ENCODE assay signal across 15 cellular contexts in genomic region chr2:85599468-85600234, GRCh38. TPM values are rescaled to one million over a fixed set of nuclear protein-coding genes. Genes with fewer than 3 reads are reported as not detected.
DNase-seq lines count a peak whose midpoint lies in the region; ATAC-seq and TF ChIP-seq lines count a peak whose summit lies in the region.
"Had no signal": no experiment of that assay in that cellular context is flagged by ENCODE, and none has a peak within 500 bp of the region (broad histone marks: within the 10 kb centered on the region; RNA-seq: fewer than 3 reads in every experiment).

No MANE protein-coding gene starts in this region.

- no peaks in the 10 kb centered on the region for H3K9me3 Mint-ChIP-seq in activated T-helper 17 cell treated with anti-CD3 and anti-CD28 coated beads, Interleukin-2, amount 50 U/mL, for 72 hours
- no peaks in the 10 kb centered on the region for H3K9me3 Mint-ChIP-seq in progenitor cell of endocrine pancreas (ENCODE audit: low read depth)
- H3K9me3 Mint-ChIP-seq: activated T-helper 2 cell treated with anti-CD3 and anti-CD28 coated beads, Interferon-gamma antibody, Interleukin-2, Interleukin-4, amounts not matched to agents 10 μg/mL and 5 μg/mL and 100 μg/mL, durations not matched to agents 14 hours and 24 hours and 36 hours had no signal

- H3K27me3 Mint-ChIP-seq in activated T-helper 17 cell treated with anti-CD3 and anti-CD28 coated beads, Interleukin-2, amount 50 U/mL, for 72 hours: no peaks in the 10 kb centered on the region
- no peaks in the 10 kb centered on the region for H3K27me3 Mint-ChIP-seq in progenitor cell of endocrine pancreas

- H3K36me3 Mint-ChIP-seq in activated T-helper 17 cell treated with anti-CD3 and anti-CD28 coated beads, Interleukin-2, amount 50 U/mL, for 72 hours (ENCODE audit: low read depth): peaks cover 43% of the 10 kb centered on the region
- no peaks in the 10 kb centered on the region for H3K36me3 Mint-ChIP-seq in progenitor cell of endocrine pancreas (ENCODE audit: insufficient read depth)

- H3K27ac ChIP-seq in HEK293 (ENCODE audit: extremely low read depth, low read depth, low read length): no peak overlapping the region; the same call in 1 of the 2 replicates
- H3K27ac ChIP-seq: transverse colon, VCaP had no signal

- no peak for ATAC-seq in activated T-helper 17 cell treated with anti-CD3 and anti-CD28 coated beads, Interleukin-2, amount 50 U/mL, for 72 hours (replicated peaks)
- ATAC-seq: left lung had no signal

- no peaks in the 10 kb centered on the region for H3K9me3 ChIP-seq in HEK293 (ENCODE audit: control insufficient read depth, insufficient read depth, low read depth, low read length)
- H3K9me3 ChIP-seq: left lung, transverse colon had no signal

- peaks cover 20% of the 10 kb centered on the region for H3K4me1 Mint-ChIP-seq in activated T-helper 17 cell treated with anti-CD3 and anti-CD28 coated beads, Interleukin-2, amount 50 U/mL, for 72 hours
- H3K4me1 Mint-ChIP-seq in progenitor cell of endocrine pancreas (ENCODE audit: low read depth): peaks cover 22% of the 10 kb centered on the region

- DNase-seq in progenitor cell of endocrine pancreas (ENCODE audit: low spot score, unreplicated experiment) (no peak), posterior vena cava (ENCODE audit: low spot score) (no peak), NCI-H2081 treated with DMSO at 0.1 percent for 48 hours (lab: John Stamatoyannopoulos, UW) (no peak)
- DNase-seq: C1 segment of cervical spinal cord; cerebellar nuclear complex; foreskin fibroblast; NCI-H1694; NCI-H446; stimulated activated naive CD4-positive, alpha-beta T cell; transverse colon had no signal

- CTCF ChIA-PET in HEK293 (lab: Yijun Ruan, JAX): interaction anchor here (0.6 to 1.1 kb wide), 2 partner anchors 51 to 144 kb away, joined by 3 to 4 read pairs; no protein-coding TSS in a partner anchor

- H3K36me3 ChIP-seq in HEK293 (ENCODE audit: control insufficient read depth in 2 of 2, insufficient read depth in 1 of 2, low read length in 2 of 2): peaks cover 7 to 35% of the 10 kb centered on the region in 2 experiments; a peak in 2 of 3 replicates

- POLR2A ChIA-PET in HEK293 (lab: Yijun Ruan, JAX): interaction anchor here (1.0 to 1.1 kb wide), 2 partner anchors 16 to 22 kb away, joined by 3 read pairs; no protein-coding TSS in a partner anchor

- peak overlapping the region; percentile 38 for H3K27ac Mint-ChIP-seq in activated T-helper 17 cell treated with anti-CD3 and anti-CD28 coated beads, Interleukin-2, amount 50 U/mL, for 72 hours
- peak overlapping the region; percentile 71 for H3K27ac Mint-ChIP-seq in progenitor cell of endocrine pancreas
- H3K27ac Mint-ChIP-seq: activated T-helper 2 cell treated with anti-CD3 and anti-CD28 coated beads, Interferon-gamma antibody, Interleukin-2, Interleukin-4, amounts not matched to agents 10 μg/mL and 5 μg/mL and 100 μg/mL, durations not matched to agents 14 hours and 24 hours and 36 hours had no signal

- TF ChIP-seq CTCF in HEK293 (tag by site-specific recombination; IDR thresholded peaks at IDR 0.05): no peak
- TF ChIP-seq CTCF in progenitor cell of endocrine pancreas (IDR thresholded peaks at IDR 0.05; ENCODE audit: unreplicated experiment): no peak

- H3K4me3 Mint-ChIP-seq in activated T-helper 17 cell treated with anti-CD3 and anti-CD28 coated beads, Interleukin-2, amount 50 U/mL, for 72 hours: no peak overlapping the region
- no peak overlapping the region for H3K4me3 Mint-ChIP-seq in progenitor cell of endocrine pancreas (ENCODE audit: low read depth)

- 0 out of 2 replicates have a peak, but pooled peaks cover 5% of the 10 kb centered on the region for H3K4me1 ChIP-seq in HEK293 (ENCODE audit: control insufficient read depth, insufficient read depth, low read length)

- intact Hi-C loops in posterior vena cava (cut with DNase I): loop anchor here in 1 of 2 donors (5.0 kb wide), 1 partner anchor 37 kb away; the partner anchor contains the start of gene GGCX

- no peak overlapping the region for H3K4me3 ChIP-seq in HEK293 (ENCODE audit: low read depth, low read length)
- H3K4me3 ChIP-seq: left lung, transverse colon had no signal

TF ChIP-seq in HEK293, 187 proteins besides CTCF, POLR2A, EP300 and RAD21:
- TF ChIP-seq KLF9 (tag by site-specific recombination; IDR thresholded peaks at IDR 0.05; ENCODE audit: low read depth) (no peak), PRDM10 (tag by site-specific recombination; IDR thresholded peaks at IDR 0.05) (0 out of 2 replicates have a peak, but pooled peaks have one; percentile 16), ZNF239 (tag by site-specific recombination; IDR thresholded peaks at IDR 0.05) (no peak)

RNA-seq across cellular contexts. Expression of gene TMEM150A, which starts 2.8 kb away (rescaled TPM):
- 1 to 10 TPM; 3.3 to 3.7 TPM for total RNA-seq in activated T-helper 17 cell treated with anti-CD3 and anti-CD28 coated beads, Interleukin-2, amount 50 U/mL, for 72 hours
- 24.9 and 26.0 TPM in 2 replicates for total RNA-seq in progenitor cell of endocrine pancreas
- 10 to 100 TPM; 18.3 to 18.5 TPM for total RNA-seq in posterior vena cava

RNA-seq across cellular contexts. Expression of gene RNF181, which starts 4.1 kb away (rescaled TPM):
- 100 to 1,000 TPM; 116 to 156 TPM for total RNA-seq in activated T-helper 17 cell treated with anti-CD3 and anti-CD28 coated beads, Interleukin-2, amount 50 U/mL, for 72 hours
- total RNA-seq in progenitor cell of endocrine pancreas (82.3 and 85.7 TPM in 2 replicates), posterior vena cava (10 to 100 TPM; 88.3 to 99.2 TPM)

RNA-seq across cellular contexts. Expression of gene C2orf68, which starts 12.2 kb away (rescaled TPM):
- 10 to 100 TPM; 21.6 to 32.5 TPM for total RNA-seq in activated T-helper 17 cell treated with anti-CD3 and anti-CD28 coated beads, Interleukin-2, amount 50 U/mL, for 72 hours
- 67.1 and 71.0 TPM in 2 replicates for total RNA-seq in progenitor cell of endocrine pancreas
- 10 to 100 TPM; 15.8 to 18.4 TPM for total RNA-seq in posterior vena cava

RNA-seq across cellular contexts. Expression of gene VAMP5, which starts 15.4 kb away (rescaled TPM):
- 10 to 100 TPM; 36.8 to 51.2 TPM for total RNA-seq in activated T-helper 17 cell treated with anti-CD3 and anti-CD28 coated beads, Interleukin-2, amount 50 U/mL, for 72 hours
- total RNA-seq in progenitor cell of endocrine pancreas (4.2 TPM in 2 replicates), posterior vena cava (10 to 100 TPM; 79.9 to 96.2 TPM)

RNA-seq across cellular contexts. Expression of gene USP39, which starts 16.3 kb away (rescaled TPM):
- 10 to 100 TPM; 48.8 to 79.2 TPM for total RNA-seq in activated T-helper 17 cell treated with anti-CD3 and anti-CD28 coated beads, Interleukin-2, amount 50 U/mL, for 72 hours
- 58.1 and 59.7 TPM in 2 replicates for total RNA-seq in progenitor cell of endocrine pancreas
- total RNA-seq in posterior vena cava: 10 to 100 TPM; 32.7 to 33.0 TPM
